Comparison of ENCODE assay signal across 11 cellular contexts in genomic region chr6:112330071-112330876, GRCh38. TPM values are rescaled to one million over a fixed set of nuclear protein-coding genes. Genes with fewer than 3 reads are reported as not detected.
A peak's percentile ranks its signal among the peaks of the same experiment; 100 is the strongest.
DNase-seq lines count a peak whose midpoint lies in the region; TF ChIP-seq lines count a peak whose summit lies in the region.
"Had no signal": no experiment of that assay in that cellular context is flagged by ENCODE, and none has a peak within 500 bp of the region (broad histone marks: within the 10 kb centered on the region; RNA-seq: fewer than 3 reads in every experiment).

No MANE protein-coding gene starts in this region.

- DNase-seq in DMS153 (lab: John Stamatoyannopoulos, UW) (peak; percentile 80), NCI-H2029 (lab: John Stamatoyannopoulos, UW) (peak; percentile 47), dedifferentiated amniotic fluid mesenchymal stem cell (ENCODE audit: extremely low spot score) (peak; percentile 28), neuronal stem cell (ENCODE audit: low spot score) (no peak), OCI-LY7 (ENCODE audit: low spot score) (no peak), NCI-H2196 (lab: John Stamatoyannopoulos, UW; ENCODE audit: unreplicated experiment) (no peak), GF-D8 (lab: John Stamatoyannopoulos, UW) (no peak), ureter (ENCODE audit: low spot score) (no peak)
- DNase-seq: activated CD4-positive, alpha-beta T cell treated with anti-CD3 and anti-CD28 coated beads, Interleukin-2, amount 50 U/mL, for 1 hour; natural killer cell had no signal

- H4K91ac ChIP-seq in neuronal stem cell (ENCODE audit: low read depth, low read length, poor library complexity) = no peak overlapping the region

- H3K4me2 ChIP-seq in neuronal stem cell (ENCODE audit: insufficient read depth, low read length, poor library complexity, severe bottlenecking) (no peak overlapping the region), OCI-LY7 (ENCODE audit: low read length) (no peak overlapping the region)

- intact Hi-C loops in OCI-LY7 (cut with micrococcal nuclease; ENCODE audit: unreplicated experiment) = no loop called here

- H3K36me3 ChIP-seq in neuronal stem cell (replicated peaks in 1 of 2; ENCODE audit: control insufficient read depth in 2 of 2, insufficient read depth in 2 of 2, low read length in 2 of 2) (no peaks in the 10 kb centered on the region), OCI-LY7 (ENCODE audit: insufficient read depth, low read length) (no peaks in the 10 kb centered on the region)
- H3K36me3 ChIP-seq: adrenal gland had no signal

- H2AK5ac ChIP-seq in neuronal stem cell (ENCODE audit: low read depth, low read length) = no peak overlapping the region

- no peak overlapping the region for H3K4ac ChIP-seq in neuronal stem cell (ENCODE audit: low read length)

- no peaks in the 10 kb centered on the region for H3K9me2 ChIP-seq in OCI-LY7 (ENCODE audit: insufficient read depth, low read length)

- no peaks in the 10 kb centered on the region for H3K79me1 ChIP-seq in neuronal stem cell (ENCODE audit: low read depth, low read length)

- H3K9ac ChIP-seq in neuronal stem cell (ENCODE audit: low read depth, low read length, poor library complexity) = no peak overlapping the region

- no peak overlapping the region for H3K18ac ChIP-seq in neuronal stem cell (ENCODE audit: low read length)

- BruUV-seq in OCI-LY7 (replicated peaks; lab: Mats Ljungman, UMichigan) = no TSS peak

- TF ChIP-seq CTCF in OCI-LY7 (conservative IDR thresholded peaks at IDR 0.05; ENCODE audit: low read length) = no peak

- H4K20me1 ChIP-seq in OCI-LY7 (ENCODE audit: insufficient read depth, low read length) = no peaks in the 10 kb centered on the region

- H3K27me3 ChIP-seq in neuronal stem cell (ENCODE audit: control insufficient read depth in 3 of 3, insufficient read depth in 3 of 3, low read depth in 1 of 3, low read length in 3 of 3) = no peaks in the 10 kb centered on the region
- H3K27me3 ChIP-seq: adrenal gland had no signal

- H3K27ac ChIP-seq in neuronal stem cell (replicated peaks; ENCODE audit: low read length) (no peak overlapping the region), OCI-LY7 (ENCODE audit: low read depth, low read length, poor library complexity, severe bottlenecking) (no peak overlapping the region)
- H3K27ac ChIP-seq: adrenal gland had no signal

- H3K23ac ChIP-seq in neuronal stem cell (ENCODE audit: low read depth, low read length, poor library complexity) = no peak overlapping the region

- H4K8ac ChIP-seq in neuronal stem cell (ENCODE audit: low read depth, low read length) = no peak overlapping the region

- H2AFZ ChIP-seq in neuronal stem cell (ENCODE audit: low read length) = peak overlapping the region; percentile 34
- no peak overlapping the region for H2AFZ ChIP-seq in OCI-LY7 (ENCODE audit: low read length)

- H3K9me3 ChIP-seq in neuronal stem cell (replicated peaks in 1 of 2; ENCODE audit: control insufficient read depth in 2 of 2, insufficient read depth in 1 of 2, low read depth in 1 of 2, low read length in 2 of 2) (peaks cover 3 to 35% of the 10 kb centered on the region in 2 donors), OCI-LY7 (ENCODE audit: low read length) (no peaks in the 10 kb centered on the region)
- H3K9me3 ChIP-seq: adrenal gland had no signal

- H3K4me3 ChIP-seq in neuronal stem cell (ENCODE audit: low read length in 2 of 2) = no peak overlapping the region
- H3K4me3 ChIP-seq in OCI-LY7 (ENCODE audit: low read depth, low read length, poor library complexity, severe bottlenecking) = no peak overlapping the region
- H3K4me3 ChIP-seq: adrenal gland had no signal

- POLR2A ChIA-PET in OCI-LY7 (lab: Charles Lee) = no interaction called here

- CTCF ChIA-PET in OCI-LY7 (lab: Charles Lee; ENCODE audit: unreplicated experiment) = no interaction called here

- H2BK15ac ChIP-seq in neuronal stem cell (ENCODE audit: low read length) = no peak overlapping the region

- no peaks in the 10 kb centered on the region for H3K79me2 ChIP-seq in OCI-LY7 (ENCODE audit: insufficient read depth, low read depth, low read length)

- H2BK5ac ChIP-seq in neuronal stem cell (ENCODE audit: low read length) = no peak overlapping the region

- peaks cover 3 to 25% of the 10 kb centered on the region in 2 donors for H3K4me1 ChIP-seq in neuronal stem cell (ENCODE audit: control insufficient read depth in 2 of 2, insufficient read depth in 1 of 2, low read depth in 1 of 2, low read length in 2 of 2)
- H3K4me1 ChIP-seq in OCI-LY7 (ENCODE audit: insufficient read depth, low read length, poor library complexity, severe bottlenecking) = no peaks in the 10 kb centered on the region
- H3K4me1 ChIP-seq: adrenal gland had no signal

- no peak overlapping the region for H3K14ac ChIP-seq in neuronal stem cell (ENCODE audit: low read length)

- no peak overlapping the region for H2BK12ac ChIP-seq in neuronal stem cell (ENCODE audit: low read length)

- H2BK120ac ChIP-seq in neuronal stem cell (ENCODE audit: low read depth, low read length) = no peak overlapping the region

- WGBS in neuronal stem cell (ENCODE audit: extremely low coverage in 2 of 2, insufficient read length in 2 of 2, insufficient replicate concordance in 1 of 2), 2 donors = no CpG with 5 or more reads among the region's 1 CpG

RNA-seq across cellular contexts. Expression of gene RFPL4B, which starts 16.9 kb away (rescaled TPM):
- not detected for polyA plus RNA-seq in neuronal stem cell (2013, experiment 1 of 2)
- 0.01 TPM for polyA plus RNA-seq in neuronal stem cell (2013, experiment 2 of 2)
- not detected in 2 replicates for total RNA-seq in OCI-LY7 (2014; rRNA removed; shearing (Covaris generic))
- total RNA-seq in OCI-LY7 (2022) = not detected in 2 replicates
- total RNA-seq in ureter = not detected
- total RNA-seq: adrenal gland, natural killer cell had no signal
- polyA plus RNA-seq: adrenal gland had no signal

Comparison
In these comparisons a context has a peak if more than half of its experiments do, and no peak if none do; other contexts are left out.
1. DNase-seq: peak in DMS153 (single experiment), NCI-H2029 (single experiment) and dedifferentiated amniotic fluid mesenchymal stem cell (single experiment); none in neuronal stem cell (single experiment), OCI-LY7 (single experiment), NCI-H2196 (single experiment), GF-D8 (single experiment) and ureter (single experiment).